Comparison of ENCODE assay signal across 1 cellular context in genomic region chr3:8492744-8493511, GRCh38.
TF ChIP-seq lines count a peak whose summit lies in the region.

No MANE protein-coding gene starts in this region.

TF ChIP-seq in neural cell, 6 proteins besides CTCF, POLR2A, EP300 and RAD21 (continued from another document):
- TF ChIP-seq REST (IDR thresholded peaks at IDR 0.05; ENCODE audit: borderline replicate concordance) (no peak), POLR2AphosphoS5 (IDR thresholded peaks at IDR 0.05) (no peak)
